Comparison of ENCODE assay signal across 8 cellular contexts in genomic region chr12:106903241-106903950, GRCh38. TPM values are rescaled to one million over a fixed set of nuclear protein-coding genes. Genes with fewer than 3 reads are reported as not detected.
DNase-seq lines count a peak whose midpoint lies in the region; ATAC-seq and TF ChIP-seq lines count a peak whose summit lies in the region.

No MANE protein-coding gene starts in this region.

- no peaks in the 10 kb centered on the region for H4K20me1 ChIP-seq in fibroblast of lung (ENCODE audit: control insufficient read depth, extremely low read depth, insufficient read depth, low read length)

- no peaks in the 10 kb centered on the region for H3K9me3 ChIP-seq in fibroblast of lung (ENCODE audit: control insufficient read depth, insufficient read depth, low read depth, low read length)

- peak overlapping the region; percentile 98 for H3K4me2 ChIP-seq in fibroblast of lung (ENCODE audit: extremely low read depth, insufficient read depth, low read length)

- H3K27ac Mint-ChIP-seq in natural killer cell treated with Interleukin-12 subunit alpha and Interleukin-12 subunit beta and Interleukin-15 and Interleukin-18, amount 100 ng/mL, for 72 hours, result no peak overlapping the region

- H2AFZ ChIP-seq in fibroblast of lung (ENCODE audit: low read length), result peak overlapping the region; percentile 85

- peaks cover 9 to 14% of the 10 kb centered on the region in 2 donors for H3K4me1 Mint-ChIP-seq in natural killer cell treated with Interleukin-12 subunit alpha and Interleukin-12 subunit beta and Interleukin-15 and Interleukin-18, amount 100 ng/mL, for 72 hours (ENCODE audit: low read depth in 2 of 2)

- peak; percentile 95 for ATAC-seq in HG02759 (IDR thresholded peaks at IDR 0.05; ENCODE audit: unreplicated experiment)
- peak; percentile 91 to 94 for ATAC-seq in natural killer cell treated with Interleukin-12 subunit alpha and Interleukin-12 subunit beta and Interleukin-15 and Interleukin-18, amount 100 ng/mL, for 72 hours

- H3K36me3 Mint-ChIP-seq in natural killer cell treated with Interleukin-12 subunit alpha and Interleukin-12 subunit beta and Interleukin-15 and Interleukin-18, amount 100 ng/mL, for 72 hours, result no peaks in the 10 kb centered on the region

- H3K27me3 Mint-ChIP-seq in natural killer cell treated with Interleukin-12 subunit alpha and Interleukin-12 subunit beta and Interleukin-15 and Interleukin-18, amount 100 ng/mL, for 72 hours, result peaks cover 33 to 65% of the 10 kb centered on the region in 2 donors

- no peaks in the 10 kb centered on the region for H3K79me2 ChIP-seq in fibroblast of lung (ENCODE audit: control insufficient read depth, insufficient read depth, low read length)

- H3K27ac ChIP-seq in fibroblast of lung (ENCODE audit: insufficient read depth, low read length), result no peak overlapping the region

- no peaks in the 10 kb centered on the region for H3K36me3 ChIP-seq in GM06990 (ENCODE audit: control insufficient read depth, insufficient read depth, low read length)
- H3K36me3 ChIP-seq in fibroblast of lung (ENCODE audit: control insufficient read depth, insufficient read depth, low read length), result no peaks in the 10 kb centered on the region

- no peaks in the 10 kb centered on the region; the same call in 1 of the 2 replicates for H3K27me3 ChIP-seq in GM06990 (replicated peaks; ENCODE audit: control insufficient read depth, insufficient read depth, low read length)
- H3K27me3 ChIP-seq in fibroblast of lung (ENCODE audit: control insufficient read depth, insufficient read depth, low read length), result no peaks in the 10 kb centered on the region

- no peak overlapping the region for H3K9ac ChIP-seq in fibroblast of lung (ENCODE audit: insufficient read depth, low read length)

- H3K4me3 Mint-ChIP-seq in natural killer cell treated with Interleukin-12 subunit alpha and Interleukin-12 subunit beta and Interleukin-15 and Interleukin-18, amount 100 ng/mL, for 72 hours, result peak overlapping the region; percentile 28

- H3K4me1 ChIP-seq in fibroblast of lung (ENCODE audit: control insufficient read depth, extremely low read depth, insufficient read depth, low read length), result peaks cover 2% of the 10 kb centered on the region

- no peaks in the 10 kb centered on the region for H3K9me3 Mint-ChIP-seq in natural killer cell treated with Interleukin-12 subunit alpha and Interleukin-12 subunit beta and Interleukin-15 and Interleukin-18, amount 100 ng/mL, for 72 hours

- H3K4me3 ChIP-seq in GM06990 (replicated peaks; ENCODE audit: low read depth, low read length), result peak overlapping the region; percentile 39
- H3K4me3 ChIP-seq in fibroblast of lung (replicated peaks in 1 of 4; ENCODE audit: control extremely low read depth in 1 of 4, insufficient read depth in 1 of 4, low read depth in 3 of 4, low read length in 4 of 4), result peak overlapping the region; percentile 53 to 75 (median 64)

- DNase-seq in GM06990 (ENCODE audit: extremely low read depth, insufficient read length) (peak; percentile 58), NCI-H82 (lab: John Stamatoyannopoulos, UW) (peak; percentile 86), fibroblast of lung (ENCODE audit: low read depth in 2 of 2) (peak; percentile 34 to 49), GDM1 (lab: John Stamatoyannopoulos, UW) (no peak)
- peak; percentile 85 to 90 for DNase-seq in activated T-cell treated with anti-CD3 and anti-CD28 coated beads, Interleukin-2, amount 50 U/mL, for 48 hours
- DNase-seq in natural killer cell treated with Interleukin-12 subunit alpha and Interleukin-12 subunit beta and Interleukin-15 and Interleukin-18, amount 100 ng/mL, for 72 hours (ENCODE audit: low spot score), result peak; percentile 74
- DNase-seq in stimulated activated naive CD4-positive, alpha-beta T cell (lab: John Stamatoyannopoulos, UW), result peak; percentile 28 to 72 (median 58)

- no peak for TF ChIP-seq CTCF in GM06990 (IDR thresholded peaks at IDR 0.05; ENCODE audit: insufficient read depth, low read length, poor library complexity, severe bottlenecking)
- TF ChIP-seq CTCF in fibroblast of lung (conservative IDR thresholded peaks at IDR 0.05 in 1 of 2, IDR thresholded peaks at IDR 0.05 in 1 of 2; ENCODE audit: low read depth in 1 of 2, low read length in 2 of 2), result no peak

RNA-seq across cellular contexts. Expression of gene TMEM263, which starts 52.3 kb away (rescaled TPM):
- 81.7 and 97.9 TPM in 2 replicates for total RNA-seq in fibroblast of lung
- polyA plus RNA-seq in fibroblast of lung, result 71.5 and 116 TPM in 2 replicates
- 65.0 and 102 TPM in 2 replicates for polyA plus RNA-seq in fibroblast of lung (2012)
- polyA minus RNA-seq in fibroblast of lung (ENCODE audit: low replicate concordance), result 24.8 and 43.6 TPM in 2 replicates
- total RNA-seq in natural killer cell treated with Interleukin-12 subunit alpha and Interleukin-12 subunit beta and Interleukin-15 and Interleukin-18, amount 100 ng/mL, for 72 hours, result 10 to 100 TPM; 31.2 to 42.7 TPM
